In the genomic region with DNA sequence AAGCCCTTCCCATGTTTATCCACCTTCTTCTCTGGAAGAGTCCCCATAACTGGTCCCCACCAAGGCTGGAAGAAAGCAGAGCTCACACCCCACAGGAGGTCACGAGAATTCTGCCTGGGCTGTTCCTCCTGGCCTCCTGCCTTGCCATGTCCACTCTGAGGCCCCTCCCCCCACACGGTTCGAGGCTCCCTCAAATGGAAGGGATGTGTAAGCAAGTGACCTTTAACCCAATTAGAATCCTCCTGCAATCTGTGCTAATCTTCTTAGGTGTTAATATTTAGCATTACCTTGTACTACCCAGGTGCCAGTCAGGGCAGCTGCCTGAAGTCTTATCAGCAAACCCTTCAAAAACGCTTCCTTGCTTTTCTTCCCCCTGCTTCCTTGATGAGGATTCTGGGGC, we compare ENCODE assay signal across 24 cellular contexts.
"Had no signal": no experiment of that assay in that cellular context is flagged by ENCODE, and none has a peak within 500 bp of the region (broad histone marks: within the 10 kb centered on the region; RNA-seq: fewer than 3 reads in every experiment).

No MANE protein-coding gene starts in this region.

- H3K4me1 ChIP-seq: gastroesophageal sphincter, psoas muscle, uterus had no signal

- DNase-seq: effector CD4-positive, alpha-beta T cell; foreskin fibroblast; glutamatergic neuron; left colon; left ventricle myocardium superior; mesenchymal stem cell; naive B cell; occipital lobe; psoas muscle; retina; stimulated activated CD4-positive, alpha-beta T cell treated with anti-CD3 and anti-CD28 coated beads, Interleukin-2, amount 100 ng/mL, for 24 hours; stimulated activated CD4-positive, alpha-beta T cell treated with anti-CD3 and anti-CD28 coated beads, Interleukin-4, amount 100 ng/mL, for 4 hours; stimulated activated naive B cell treated with anti-CD40 and anti-IgM and Interleukin-4, amounts not matched to agents 10 μg/mL and 1 μg/mL and 100 μg/mL, for 72 hours; stimulated activated naive CD8-positive, alpha-beta T cell treated with anti-CD3 and anti-CD28 coated beads, Interleukin-15, amount 100 ng/mL, for 72 hours; substantia nigra; uterus had no signal

- H3K9me3 ChIP-seq: gastroesophageal sphincter, psoas muscle, thoracic aorta, uterus had no signal

- H3K27ac Mint-ChIP-seq: naive B cell; nephron; stimulated activated naive B cell treated with anti-CD40 and anti-IgM and Interleukin-4, amounts not matched to agents 10 μg/mL and 1 μg/mL and 100 μg/mL, for 72 hours; type B pancreatic cell had no signal

- H3K27ac ChIP-seq: coronary artery, gastroesophageal sphincter, psoas muscle, thoracic aorta, uterus had no signal

- H3K27me3 ChIP-seq: gastroesophageal sphincter, uterus had no signal

- H3K36me3 Mint-ChIP-seq: naive B cell; stimulated activated naive B cell treated with anti-CD40 and anti-IgM and Interleukin-4, amounts not matched to agents 10 μg/mL and 1 μg/mL and 100 μg/mL, for 72 hours; type B pancreatic cell had no signal

- ATAC-seq: esophagus mucosa; gastroesophageal sphincter; left colon; left ventricle myocardium superior; psoas muscle; sciatic nerve; stimulated activated naive B cell treated with anti-CD40 and anti-IgM and Interleukin-4, amounts not matched to agents 10 μg/mL and 1 μg/mL and 100 μg/mL, for 72 hours; stimulated activated naive CD8-positive, alpha-beta T cell treated with anti-CD3 and anti-CD28 coated beads, Interleukin-15, amount 100 ng/mL, for 72 hours had no signal

- H3K9me3 Mint-ChIP-seq: nephron; stimulated activated naive B cell treated with anti-CD40 and anti-IgM and Interleukin-4, amounts not matched to agents 10 μg/mL and 1 μg/mL and 100 μg/mL, for 72 hours; stimulated activated naive CD8-positive, alpha-beta T cell treated with anti-CD3 and anti-CD28 coated beads, Interleukin-15, amount 100 ng/mL, for 72 hours; type B pancreatic cell had no signal

- H3K4me3 Mint-ChIP-seq: naive B cell; nephron; stimulated activated naive B cell treated with anti-CD40 and anti-IgM and Interleukin-4, amounts not matched to agents 10 μg/mL and 1 μg/mL and 100 μg/mL, for 72 hours; stimulated activated naive CD8-positive, alpha-beta T cell treated with anti-CD3 and anti-CD28 coated beads, Interleukin-15, amount 100 ng/mL, for 72 hours; type B pancreatic cell had no signal

- H3K36me3 ChIP-seq: gastroesophageal sphincter, thoracic aorta, uterus had no signal

- H3K4me3 ChIP-seq: coronary artery, gastroesophageal sphincter, lung, psoas muscle, thoracic aorta, uterus had no signal

- H3K4me1 Mint-ChIP-seq: naive B cell; stimulated activated naive B cell treated with anti-CD40 and anti-IgM and Interleukin-4, amounts not matched to agents 10 μg/mL and 1 μg/mL and 100 μg/mL, for 72 hours; stimulated activated naive CD8-positive, alpha-beta T cell treated with anti-CD3 and anti-CD28 coated beads, Interleukin-15, amount 100 ng/mL, for 72 hours had no signal
